ENCODE assay signal across 21 cellular contexts in the genomic region with DNA sequence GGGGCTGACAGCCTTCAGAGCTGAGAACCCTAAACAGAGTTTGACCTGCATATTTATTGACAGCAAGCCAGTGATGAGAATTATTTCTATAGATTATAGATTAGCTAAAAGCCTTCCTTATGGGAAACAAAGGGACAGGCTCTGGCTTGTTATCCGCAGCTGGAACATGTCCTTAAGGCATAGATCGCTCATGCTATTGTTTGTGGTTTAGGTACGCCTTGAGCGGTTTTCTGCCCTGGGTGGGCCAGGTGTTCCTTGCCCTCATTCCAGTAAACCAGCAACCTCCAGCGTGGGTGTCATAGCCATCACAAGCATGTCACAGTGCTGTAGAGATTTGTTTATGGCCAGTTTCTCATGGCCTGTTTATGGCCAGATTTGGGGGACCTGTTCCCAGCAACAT.
"Had no signal": no experiment of that assay in that cellular context is flagged by ENCODE, and none has a peak within 500 bp of the region (broad histone marks: within the 10 kb centered on the region; RNA-seq: fewer than 3 reads in every experiment).

No MANE protein-coding gene starts in this region.

- H3K4me1 Mint-ChIP-seq: nephron had no signal

- H3K27ac Mint-ChIP-seq: progenitor cell of endocrine pancreas, type B pancreatic cell had no signal

- H3K9me3 ChIP-seq: gastrocnemius medialis, heart right ventricle, left lung, lower lobe of right lung, pancreas had no signal

- H3K27me3 Mint-ChIP-seq: naive B cell, progenitor cell of endocrine pancreas, type B pancreatic cell had no signal

- ATAC-seq: esophagus mucosa, gastrocnemius medialis, heart right ventricle, left lung, lower lobe of right lung, pancreas, right cardiac atrium had no signal

- H3K4me1 ChIP-seq: gastrocnemius medialis, heart right ventricle, left lung, lower lobe of right lung, pancreas had no signal

- H3K27me3 ChIP-seq: dorsolateral prefrontal cortex, gastrocnemius medialis, heart right ventricle, left lung, pancreas had no signal

- FAIRE-seq: pancreas, urothelium cell line had no signal

- H3K36me3 ChIP-seq: pancreas had no signal

- H3K4me3 Mint-ChIP-seq: naive B cell, nephron, type B pancreatic cell had no signal

- H3K27ac ChIP-seq: dorsolateral prefrontal cortex, gastrocnemius medialis, heart right ventricle, left lung, lower lobe of right lung, pancreas had no signal

- H3K9me3 Mint-ChIP-seq: nephron had no signal

- DNase-seq: cortex of kidney; dorsolateral prefrontal cortex; effector CD8-positive, alpha-beta T cell; gastrocnemius medialis; heart right ventricle; hypothalamus; left lung; lower lobe of right lung; mesenchymal stem cell; naive B cell; occipital lobe; pancreas; right cardiac atrium; stimulated activated CD4-positive, alpha-beta T cell treated with anti-CD3 and anti-CD28 coated beads, Interleukin-12 subunit alpha, Interleukin-12 subunit beta, amount 100 ng/mL, for 4 hours; stimulated activated CD4-positive, alpha-beta T cell treated with anti-CD3 and anti-CD28 coated beads, Interleukin-2, amount 100 ng/mL, for 48 hours; stimulated activated naive CD4-positive, alpha-beta T cell treated with Interleukin-2 at 50 U/mL for 16 hours had no signal

- H3K4me3 ChIP-seq: dorsolateral prefrontal cortex, gastrocnemius medialis, heart right ventricle, left lung, lower lobe of right lung, pancreas had no signal
